8 cellular contexts compared by ENCODE assay signal in the genomic region with DNA sequence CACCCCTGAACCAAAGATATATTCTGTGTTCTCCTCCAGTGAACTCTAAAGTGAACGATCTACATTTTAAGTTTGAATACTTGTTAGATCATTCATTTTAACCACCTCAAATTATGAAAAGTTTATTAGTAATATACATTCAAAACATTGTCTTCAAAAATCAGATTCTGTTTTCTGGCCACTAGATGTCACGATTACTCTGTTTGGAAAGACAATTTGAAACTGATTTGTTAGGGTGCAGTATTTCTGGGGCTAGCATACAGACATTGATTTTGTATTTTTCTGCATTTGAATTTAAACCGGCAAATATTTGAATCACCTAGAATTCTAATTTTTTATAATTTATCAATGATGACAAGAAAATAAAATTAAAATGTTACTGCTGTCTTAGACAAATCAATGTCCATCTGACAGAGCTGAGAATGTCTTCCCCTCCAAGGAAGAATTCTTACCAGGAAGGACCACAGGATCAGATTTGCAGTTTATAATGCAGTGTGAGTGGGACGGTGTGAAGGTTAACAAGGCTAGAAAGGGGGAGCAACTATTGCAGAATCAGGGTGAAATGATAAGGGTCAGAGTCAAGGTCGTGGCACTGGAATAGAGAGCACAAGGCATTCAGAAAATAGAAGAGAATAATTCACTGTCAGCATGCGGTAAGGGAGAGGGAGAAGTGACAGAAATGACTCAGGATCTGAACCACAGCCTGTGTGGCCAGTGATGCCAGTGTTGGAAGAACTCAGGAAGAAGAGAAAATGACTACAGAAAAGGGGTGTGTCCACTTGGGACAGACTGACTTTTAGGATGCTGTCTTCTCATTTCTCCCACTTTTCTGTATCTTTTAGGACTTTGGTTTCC.
A peak's percentile ranks its signal among the peaks of the same experiment; 100 is the strongest.
DNase-seq lines count a peak whose midpoint lies in the region; ATAC-seq and TF ChIP-seq lines count a peak whose summit lies in the region.

No MANE protein-coding gene starts in this region.

- no peak overlapping the region for H3K4ac ChIP-seq in mesendoderm (ENCODE audit: low read depth, low read length)

- DNase-seq in A172 (ENCODE audit: low spot score) (peak; percentile 54), NCI-H345 treated with DMSO at 0.1 percent for 48 hours (lab: John Stamatoyannopoulos, UW; ENCODE audit: unreplicated experiment) (peak; percentile 9), coronary artery (ENCODE audit: low spot score) (no peak), mesendoderm (peak; percentile 25)
- DNase-seq in activated naive CD4-positive, alpha-beta T cell (lab: John Stamatoyannopoulos, UW): no peak

- H3K79me2 ChIP-seq in mesendoderm (ENCODE audit: control insufficient read depth, insufficient read depth, low read length): no peaks in the 10 kb centered on the region

- no peak overlapping the region for H4K8ac ChIP-seq in mesendoderm (ENCODE audit: low read depth, low read length)

- TF ChIP-seq CTCF in GM12873 (IDR thresholded peaks at IDR 0.05; ENCODE audit: insufficient read depth, low read depth, low read length, missing control alignments) (peak; percentile 44), coronary artery (IDR thresholded peaks at IDR 0.05) (peak; percentile 47)

- no peak overlapping the region for H2BK120ac ChIP-seq in mesendoderm (ENCODE audit: low read depth, low read length)

- no peaks in the 10 kb centered on the region for H3K79me1 ChIP-seq in mesendoderm (ENCODE audit: low read length)

- H2AK5ac ChIP-seq in mesendoderm (ENCODE audit: low read length): no peak overlapping the region

- H3K4me2 ChIP-seq in mesendoderm (ENCODE audit: low read length): no peak overlapping the region

- H3K27ac ChIP-seq in coronary artery: no peak overlapping the region
- no peak overlapping the region for H3K27ac ChIP-seq in mesendoderm (ENCODE audit: low read depth, low read length)

- H3K27me3 ChIP-seq in mesendoderm (ENCODE audit: insufficient read depth, low read length, poor library complexity): no peaks in the 10 kb centered on the region

- H3K23ac ChIP-seq in mesendoderm (ENCODE audit: low read length): no peak overlapping the region

- H3K4me3 ChIP-seq in coronary artery (no peak overlapping the region), mesendoderm (ENCODE audit: low read length) (no peak overlapping the region)

- ATAC-seq in HG03442 (IDR thresholded peaks at IDR 0.05; ENCODE audit: unreplicated experiment) (no peak), GM21717 (IDR thresholded peaks at IDR 0.05; ENCODE audit: unreplicated experiment) (no peak)

- H2BK5ac ChIP-seq in mesendoderm (ENCODE audit: low read length): no peak overlapping the region

- H2BK15ac ChIP-seq in mesendoderm (replicated peaks; ENCODE audit: low read depth): no peak overlapping the region

- no peak overlapping the region for H3K56ac ChIP-seq in mesendoderm (ENCODE audit: low read length)

- no peak overlapping the region for H3K18ac ChIP-seq in mesendoderm (ENCODE audit: low read length)

- WGBS in mesendoderm (ENCODE audit: extremely low coverage, insufficient coverage, low lambda C conversion rate): no CpG with 5 or more reads among the region's 6 CpGs

- no peaks in the 10 kb centered on the region for H3K36me3 ChIP-seq in mesendoderm (ENCODE audit: control insufficient read depth, insufficient read depth, low read length)

- H3K9ac ChIP-seq in mesendoderm (ENCODE audit: low read length): no peak overlapping the region

- H4K5ac ChIP-seq in mesendoderm (ENCODE audit: low read length): no peak overlapping the region

- H3K4me1 ChIP-seq in mesendoderm (ENCODE audit: control insufficient read depth, low read depth, low read length): no peaks in the 10 kb centered on the region

Comparison
In these comparisons a context has a peak if more than half of its experiments do, and no peak if none do; other contexts are left out.
1. DNase-seq: peak in A172 (single experiment), NCI-H345 treated with DMSO at 0.1 percent for 48 hours (single experiment) and mesendoderm (single experiment); none in coronary artery (single experiment) and activated naive CD4-positive, alpha-beta T cell (0 of 4).